8 cellular contexts compared by ENCODE assay signal in genomic region chr9:14652729-14653377, GRCh38. TPM values are rescaled to one million over a fixed set of nuclear protein-coding genes. Genes with fewer than 3 reads are reported as not detected.
DNase-seq lines count a peak whose midpoint lies in the region; ATAC-seq, FAIRE-seq and TF ChIP-seq lines count a peak whose summit lies in the region.

No MANE protein-coding gene starts in this region.

- peaks cover 0 to 7% of the 10 kb centered on the region in 2 experiments; a peak in 1 of 3 replicates for H3K36me3 ChIP-seq in HEK293 (ENCODE audit: control insufficient read depth in 2 of 2, insufficient read depth in 1 of 2, low read length in 2 of 2)
- H3K36me3 ChIP-seq in Panc1 (ENCODE audit: control insufficient read depth, insufficient read depth, low read length) = no peaks in the 10 kb centered on the region

- intact Hi-C loops in Panc1 (cut with micrococcal nuclease; ENCODE audit: unreplicated experiment) = no loop called here
- intact Hi-C loops in activated CD4-positive, alpha-beta T cell treated with anti-CD3 and anti-CD28 coated beads, Interleukin-2, amount 10 ng/mL, durations not matched to agents 24 days and 14 days (cut with micrococcal nuclease) = loop anchor here (5.0 kb wide), 1 partner anchor 36 kb away; no protein-coding TSS in a partner anchor

- H3K9me3 ChIP-seq in HEK293 (ENCODE audit: control insufficient read depth, insufficient read depth, low read depth, low read length) = no peaks in the 10 kb centered on the region
- H3K9me3 ChIP-seq in Panc1 (ENCODE audit: control insufficient read depth, insufficient read depth, low read depth, low read length) = no peaks in the 10 kb centered on the region

- ATAC-seq in Panc1 = no peak
- ATAC-seq in natural killer cell treated with Interleukin-12 subunit alpha and Interleukin-12 subunit beta and Interleukin-15 and Interleukin-18, amount 100 ng/mL, for 72 hours = no peak

- no TSS peak for BruUV-seq in Panc1 (replicated peaks; lab: Mats Ljungman, UMichigan)

- no peak overlapping the region for H3K4me3 Mint-ChIP-seq in natural killer cell treated with Interleukin-12 subunit alpha and Interleukin-12 subunit beta and Interleukin-15 and Interleukin-18, amount 100 ng/mL, for 72 hours
- H3K4me3 Mint-ChIP-seq in activated CD4-positive, alpha-beta T cell treated with anti-CD3 and anti-CD28 coated beads, Interleukin-2, amount 10 ng/mL, durations not matched to agents 24 days and 14 days = no peak overlapping the region
- H3K4me3 Mint-ChIP-seq in T-helper 2 cell treated with Interferon-gamma antibody and Interleukin-4, amounts not matched to agents 5 μg/mL and 100 μg/mL, for 36 hours = no peak overlapping the region

- in situ Hi-C loops in Panc1 (cut with HindIII; ENCODE audit: low pct_unique_long_range_greater_than_20kb, low sequenced_read_pairs) = no loop called here

- FAIRE-seq in frontal cortex (lab: Jason Lieb, UNC) = peak; percentile 13

- DNase-seq in AG08395 (ENCODE audit: low spot score) (peak; percentile 13), Panc1 (ENCODE audit: low read depth, low spot score) (no peak), frontal cortex (ENCODE audit: low spot score in 2 of 2) (no peak), NCI-H1436 treated with DMSO at 0.1 percent for 48 hours (lab: John Stamatoyannopoulos, UW) (no peak)
- DNase-seq in natural killer cell treated with Interleukin-12 subunit alpha and Interleukin-12 subunit beta and Interleukin-15 and Interleukin-18, amount 100 ng/mL, for 72 hours (ENCODE audit: low spot score) = no peak
- no peak for DNase-seq in activated CD4-positive, alpha-beta T cell treated with anti-CD3 and anti-CD28 coated beads, Interleukin-2, amount 10 ng/mL, durations not matched to agents 24 days and 14 days
- DNase-seq in T-helper 2 cell treated with Interferon-gamma antibody and Interleukin-4, amounts not matched to agents 5 μg/mL and 100 μg/mL, for 36 hours (ENCODE audit: low spot score) = no peak

- no peaks in the 10 kb centered on the region for H3K27me3 Mint-ChIP-seq in natural killer cell treated with Interleukin-12 subunit alpha and Interleukin-12 subunit beta and Interleukin-15 and Interleukin-18, amount 100 ng/mL, for 72 hours
- H3K27me3 Mint-ChIP-seq in activated CD4-positive, alpha-beta T cell treated with anti-CD3 and anti-CD28 coated beads, Interleukin-2, amount 10 ng/mL, durations not matched to agents 24 days and 14 days = no peaks in the 10 kb centered on the region
- H3K27me3 Mint-ChIP-seq in T-helper 2 cell treated with Interferon-gamma antibody and Interleukin-4, amounts not matched to agents 5 μg/mL and 100 μg/mL, for 36 hours (ENCODE audit: low read depth) = no peaks in the 10 kb centered on the region

- no peak overlapping the region for H3K4me3 ChIP-seq in HEK293 (ENCODE audit: low read depth, low read length)
- H3K4me3 ChIP-seq in Panc1 (ENCODE audit: low read depth in 2 of 2, low read length in 2 of 2) = no peak overlapping the region

- CTCF ChIA-PET in HEK293 (lab: Yijun Ruan, JAX) = interaction anchor here (0.6 to 1.9 kb wide), 35 partner anchors 9 to 1973 kb away, joined by 3 to 15 read pairs (median 4); no protein-coding TSS in a partner anchor
- CTCF ChIA-PET in Panc1 (lab: Charles Lee) = no interaction called here

- peaks cover 29% of the 10 kb centered on the region for H3K36me3 Mint-ChIP-seq in natural killer cell treated with Interleukin-12 subunit alpha and Interleukin-12 subunit beta and Interleukin-15 and Interleukin-18, amount 100 ng/mL, for 72 hours
- peaks cover 29% of the 10 kb centered on the region for H3K36me3 Mint-ChIP-seq in activated CD4-positive, alpha-beta T cell treated with anti-CD3 and anti-CD28 coated beads, Interleukin-2, amount 10 ng/mL, durations not matched to agents 24 days and 14 days (ENCODE audit: low read depth)
- H3K36me3 Mint-ChIP-seq in T-helper 2 cell treated with Interferon-gamma antibody and Interleukin-4, amounts not matched to agents 5 μg/mL and 100 μg/mL, for 36 hours (ENCODE audit: low read depth) = peaks cover 37% of the 10 kb centered on the region

- POLR2A ChIA-PET in HEK293 (lab: Yijun Ruan, JAX) (no interaction called here), Panc1 (lab: Charles Lee) (no interaction called here)

- H3K27ac ChIP-seq in HEK293 (ENCODE audit: extremely low read depth, low read depth, low read length) (no peak overlapping the region), Panc1 (ENCODE audit: low read length) (no peak overlapping the region)

- peaks cover 9% of the 10 kb centered on the region for H3K9me3 Mint-ChIP-seq in natural killer cell treated with Interleukin-12 subunit alpha and Interleukin-12 subunit beta and Interleukin-15 and Interleukin-18, amount 100 ng/mL, for 72 hours
- no peaks in the 10 kb centered on the region for H3K9me3 Mint-ChIP-seq in activated CD4-positive, alpha-beta T cell treated with anti-CD3 and anti-CD28 coated beads, Interleukin-2, amount 10 ng/mL, durations not matched to agents 24 days and 14 days
- H3K9me3 Mint-ChIP-seq in T-helper 2 cell treated with Interferon-gamma antibody and Interleukin-4, amounts not matched to agents 5 μg/mL and 100 μg/mL, for 36 hours = peaks cover 23% of the 10 kb centered on the region

- TF ChIP-seq CTCF in HEK293 (tag by site-specific recombination; IDR thresholded peaks at IDR 0.05) = no peak
- TF ChIP-seq CTCF in Panc1 (IDR thresholded peaks at IDR 0.05) = peak; percentile 16; the same call in 1 of the 2 replicates

- H3K27me3 ChIP-seq in Panc1 (ENCODE audit: control insufficient read depth, insufficient read depth, low read length) = no peaks in the 10 kb centered on the region

- H3K27ac Mint-ChIP-seq in natural killer cell treated with Interleukin-12 subunit alpha and Interleukin-12 subunit beta and Interleukin-15 and Interleukin-18, amount 100 ng/mL, for 72 hours = no peak overlapping the region
- no peak overlapping the region for H3K27ac Mint-ChIP-seq in activated CD4-positive, alpha-beta T cell treated with anti-CD3 and anti-CD28 coated beads, Interleukin-2, amount 10 ng/mL, durations not matched to agents 24 days and 14 days
- H3K27ac Mint-ChIP-seq in T-helper 2 cell treated with Interferon-gamma antibody and Interleukin-4, amounts not matched to agents 5 μg/mL and 100 μg/mL, for 36 hours = no peak overlapping the region

- peaks cover under 1 to 3% of the 10 kb centered on the region in 2 donors for H3K4me1 Mint-ChIP-seq in natural killer cell treated with Interleukin-12 subunit alpha and Interleukin-12 subunit beta and Interleukin-15 and Interleukin-18, amount 100 ng/mL, for 72 hours (ENCODE audit: low read depth in 2 of 2)
- H3K4me1 Mint-ChIP-seq in activated CD4-positive, alpha-beta T cell treated with anti-CD3 and anti-CD28 coated beads, Interleukin-2, amount 10 ng/mL, durations not matched to agents 24 days and 14 days = no peaks in the 10 kb centered on the region
- H3K4me1 Mint-ChIP-seq in T-helper 2 cell treated with Interferon-gamma antibody and Interleukin-4, amounts not matched to agents 5 μg/mL and 100 μg/mL, for 36 hours (ENCODE audit: low read depth) = no peaks in the 10 kb centered on the region

- H3K4me1 ChIP-seq in HEK293 (ENCODE audit: control insufficient read depth, insufficient read depth, low read length) (no peaks in the 10 kb centered on the region), Panc1 (ENCODE audit: control insufficient read depth, insufficient read depth, low read length) (no peaks in the 10 kb centered on the region)

TF ChIP-seq in HEK293, 187 proteins besides CTCF, POLR2A, EP300 and RAD21:
- peak; percentile 74 for TF ChIP-seq PRDM1 (tag by site-specific recombination; IDR thresholded peaks at IDR 0.05)
- no peak for TF ChIP-seq GLI4 (tag by site-specific recombination; IDR thresholded peaks at IDR 0.05)
- TF ChIP-seq ZNF175 (tag by site-specific recombination; IDR thresholded peaks at IDR 0.05) = no peak
- no peak for TF ChIP-seq ZNF10 (tag by site-specific recombination; IDR thresholded peaks at IDR 0.05)
- no peak for TF ChIP-seq ZNF23 (tag by site-specific recombination; IDR thresholded peaks at IDR 0.05; ENCODE audit: borderline replicate concordance)
- no peak for TF ChIP-seq ZNF501 (tag by site-specific recombination; IDR thresholded peaks at IDR 0.05)
- TF ChIP-seq PRDM10 (tag by site-specific recombination; IDR thresholded peaks at IDR 0.05) = no peak
- TF ChIP-seq ZNF654 (tag by site-specific recombination; IDR thresholded peaks at IDR 0.05; ENCODE audit: low read depth) = peak; percentile 42

RNA-seq across cellular contexts. Expression of gene ZDHHC21, which starts 40.4 kb away (rescaled TPM):
- total RNA-seq in Panc1 (2021; ENCODE audit: unreplicated experiment) (3.4 TPM), frontal cortex (53.4 TPM)
- 1.1 TPM for polyA plus RNA-seq in Panc1 (2012; ENCODE audit: insufficient read length)
- 10 to 100 TPM; 12.0 to 12.8 TPM for total RNA-seq in natural killer cell treated with Interleukin-12 subunit alpha and Interleukin-12 subunit beta and Interleukin-15 and Interleukin-18, amount 100 ng/mL, for 72 hours
- 11.2 and 11.6 TPM in 2 replicates for total RNA-seq in activated CD4-positive, alpha-beta T cell treated with anti-CD3 and anti-CD28 coated beads, Interleukin-2, amount 10 ng/mL, durations not matched to agents 24 days and 14 days
